19 cellular contexts compared by ENCODE assay signal in the genomic region with DNA sequence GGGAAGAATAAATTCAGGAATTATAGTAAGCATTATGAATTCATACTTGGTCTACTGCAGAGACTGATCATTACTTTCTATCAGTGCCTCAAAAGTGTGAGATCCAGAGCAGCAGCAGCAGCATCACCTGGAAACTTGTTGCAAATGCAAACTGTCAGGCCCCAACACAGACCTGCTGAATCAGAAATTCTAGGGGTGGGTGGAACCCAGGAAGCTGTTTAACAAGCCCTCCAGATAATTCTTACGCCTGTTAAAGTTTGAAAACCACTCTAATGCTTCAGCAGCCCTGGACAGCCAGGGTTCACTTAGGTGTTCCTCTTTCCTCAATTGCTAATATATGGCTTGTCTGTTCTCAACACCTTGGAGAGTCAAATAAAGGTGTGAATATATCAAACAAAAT. TPM values are rescaled to one million over a fixed set of nuclear protein-coding genes. Genes with fewer than 3 reads are reported as not detected.
DNase-seq lines count a peak whose midpoint lies in the region; ATAC-seq and TF ChIP-seq lines count a peak whose summit lies in the region.
"Had no signal": no experiment of that assay in that cellular context is flagged by ENCODE, and none has a peak within 500 bp of the region (broad histone marks: within the 10 kb centered on the region; RNA-seq: fewer than 3 reads in every experiment).

No MANE protein-coding gene starts in this region.

- no peaks in the 10 kb centered on the region for H3K27me3 ChIP-seq in mesendoderm (ENCODE audit: insufficient read depth, low read length, poor library complexity)
- no peaks in the 10 kb centered on the region for H3K27me3 ChIP-seq in uterus

- H3K27ac ChIP-seq in HEK293 (ENCODE audit: extremely low read depth, low read depth, low read length) (no peak overlapping the region), mesendoderm (ENCODE audit: low read depth, low read length) (no peak overlapping the region), uterus (peak overlapping the region; percentile 67 to 71)
- H3K27ac ChIP-seq: C4-2B, GM23248 had no signal

- H3K9me3 Mint-ChIP-seq in effector memory CD8-positive, alpha-beta T cell, result no peaks in the 10 kb centered on the region

- H2AK5ac ChIP-seq in mesendoderm (ENCODE audit: low read length), result no peak overlapping the region

- H3K9me3 ChIP-seq in HEK293 (ENCODE audit: control insufficient read depth, insufficient read depth, low read depth, low read length), result no peaks in the 10 kb centered on the region
- H3K9me3 ChIP-seq in uterus, result no peaks in the 10 kb centered on the region
- H3K9me3 ChIP-seq: Caco-2 had no signal

- no CpG with 5 or more reads among the region's 1 CpG for WGBS in mesendoderm (ENCODE audit: extremely low coverage, insufficient coverage, low lambda C conversion rate)

- H2BK15ac ChIP-seq in mesendoderm (replicated peaks; ENCODE audit: low read depth), result no peak overlapping the region

- H3K9ac ChIP-seq in mesendoderm (ENCODE audit: low read length), result no peak overlapping the region
- H3K9ac ChIP-seq: GM23248 had no signal

- H2BK5ac ChIP-seq in mesendoderm (ENCODE audit: low read length), result no peak overlapping the region

- H3K27ac Mint-ChIP-seq in effector memory CD8-positive, alpha-beta T cell, result peak overlapping the region; percentile 59 to 69

- H2BK120ac ChIP-seq in mesendoderm (ENCODE audit: low read depth, low read length), result no peak overlapping the region

- peaks cover 51% of the 10 kb centered on the region for H3K4me1 ChIP-seq in HEK293 (ENCODE audit: control insufficient read depth, insufficient read depth, low read length)
- H3K4me1 ChIP-seq in mesendoderm (ENCODE audit: control insufficient read depth, low read depth, low read length), result peaks cover 13% of the 10 kb centered on the region
- peaks cover 17 to 18% of the 10 kb centered on the region in 2 donors for H3K4me1 ChIP-seq in uterus

- no peak overlapping the region for H3K4ac ChIP-seq in mesendoderm (ENCODE audit: low read depth, low read length)

- TF ChIP-seq CTCF in HEK293 (tag by site-specific recombination; IDR thresholded peaks at IDR 0.05), result no peak
- TF ChIP-seq CTCF in uterus (IDR thresholded peaks at IDR 0.05), result no peak

- POLR2A ChIA-PET in HEK293 (lab: Yijun Ruan, JAX), result interaction anchor here (2.6 kb wide), 1 partner anchor 19 kb away, joined by 11 read pairs; a partner anchor contains a TSS

- H3K36me3 Mint-ChIP-seq in effector memory CD8-positive, alpha-beta T cell (ENCODE audit: insufficient read depth), result no peaks in the 10 kb centered on the region

- no peak for TF ChIP-seq POLR2A in uterus (IDR thresholded peaks at IDR 0.05)

- no peak for ATAC-seq in effector memory CD8-positive, alpha-beta T cell (replicated peaks)
- no peak for ATAC-seq in HG02840 (IDR thresholded peaks at IDR 0.05; ENCODE audit: low FRiP score, unreplicated experiment)
- ATAC-seq: HCT116 had no signal

- H3K18ac ChIP-seq in mesendoderm (ENCODE audit: low read length), result no peak overlapping the region

- no peak overlapping the region for H3K56ac ChIP-seq in mesendoderm (ENCODE audit: low read length)

- CTCF ChIA-PET in HEK293 (lab: Yijun Ruan, JAX), result interaction anchor here (0.7 to 5.7 kb wide), 7 partner anchors 13 to 167 kb away, joined by 3 to 34 read pairs (median 5); a partner anchor contains a TSS

- H4K5ac ChIP-seq in mesendoderm (ENCODE audit: low read length), result no peak overlapping the region

- H3K36me3 ChIP-seq in HEK293 (ENCODE audit: control insufficient read depth in 2 of 2, insufficient read depth in 1 of 2, low read length in 2 of 2), result no peaks in the 10 kb centered on the region
- H3K36me3 ChIP-seq in mesendoderm (ENCODE audit: control insufficient read depth, insufficient read depth, low read length), result no peaks in the 10 kb centered on the region
- no peaks in the 10 kb centered on the region for H3K36me3 ChIP-seq in uterus

- peaks cover 14% of the 10 kb centered on the region for H3K79me1 ChIP-seq in mesendoderm (ENCODE audit: low read length)

- peaks cover 54 to 77% of the 10 kb centered on the region in 2 donors for H3K4me1 Mint-ChIP-seq in effector memory CD8-positive, alpha-beta T cell (ENCODE audit: low read depth in 2 of 2)

- no peak overlapping the region for H4K8ac ChIP-seq in mesendoderm (ENCODE audit: low read depth, low read length)

- no peak overlapping the region for H3K4me3 Mint-ChIP-seq in effector memory CD8-positive, alpha-beta T cell

- intact Hi-C loops in uterus (cut with DNase I; ENCODE audit: low total_unique reads), result no loop called here

- H3K4me3 ChIP-seq in HEK293 (ENCODE audit: low read depth, low read length) (no peak overlapping the region), mesendoderm (ENCODE audit: low read length) (no peak overlapping the region), uterus (no peak overlapping the region)
- H3K4me3 ChIP-seq: GM23248 had no signal

- H3K27me3 Mint-ChIP-seq in effector memory CD8-positive, alpha-beta T cell, result no peaks in the 10 kb centered on the region

- peaks cover 53% of the 10 kb centered on the region for H3K79me2 ChIP-seq in mesendoderm (ENCODE audit: control insufficient read depth, insufficient read depth, low read length)

- DNase-seq in effector memory CD8-positive, alpha-beta T cell, result no peak
- peak; percentile 53 for DNase-seq in mesendoderm
- DNase-seq in uterus, result no peak
- DNase-seq in HT-29 (ENCODE audit: low spot score), result no peak
- no peak for DNase-seq in NCI-H2196 (lab: John Stamatoyannopoulos, UW; ENCODE audit: unreplicated experiment)
- DNase-seq: ACHN, Caco-2, GDM1, GM23248, KG1, MV-4-11, NCI-H187, NCI-H345, NCI-H524 treated with DMSO at 0.1 percent for 48 hours, SHP77 treated with DMSO at 0.1 percent for 48 hours had no signal

- H3K23ac ChIP-seq in mesendoderm (ENCODE audit: low read length), result no peak overlapping the region

- no peak overlapping the region for H3K4me2 ChIP-seq in mesendoderm (ENCODE audit: low read length)

TF ChIP-seq in HEK293, 187 proteins besides CTCF, POLR2A, EP300 and RAD21:
- TF ChIP-seq KLF1 (tag by site-specific recombination; IDR thresholded peaks at IDR 0.05) (no peak), SCRT1 (tag by site-specific recombination; IDR thresholded peaks at IDR 0.05; ENCODE audit: borderline replicate concordance) (0 out of 2 replicates have a peak, but pooled peaks have one; percentile 50), ZNF621 (tag by site-specific recombination; IDR thresholded peaks at IDR 0.05) (no peak), ZBTB20 (tag by site-specific recombination; IDR thresholded peaks at IDR 0.05) (peak; percentile 94), ZNF544 (tag by site-specific recombination; IDR thresholded peaks at IDR 0.05) (no peak), SCRT2 (tag by site-specific recombination; IDR thresholded peaks at IDR 0.05) (peak; percentile 77), ZNF302 (tag by site-specific recombination; IDR thresholded peaks at IDR 0.05; ENCODE audit: low read depth) (no peak)

RNA-seq across cellular contexts. Expression of a gene that starts 19.5 kb away (rescaled TPM):
- polyA plus RNA-seq in mesendoderm (2013, experiment 1 of 2), result 46.3 TPM
- polyA plus RNA-seq in mesendoderm (2013, experiment 2 of 2), result 44.2 TPM
- 10 to 100 TPM; 24.8 to 61.0 (median 29.6) TPM for total RNA-seq in uterus
- 34.2 and 36.5 TPM in 2 replicates for total RNA-seq in HT-29 (2014; rRNA removed; shearing (Covaris generic))

Comparison
In these comparisons a context has a peak if more than half of its experiments do, and no peak if none do; other contexts are left out.
1. H3K27ac ChIP-seq: peak in uterus (2 of 2); none in HEK293 (single experiment) and mesendoderm (single experiment).